In genomic region chr11:1837171-1838076, GRCh38 we compare ENCODE assay signal across 8 cellular contexts. TPM values are rescaled to one million over a fixed set of nuclear protein-coding genes. Genes with fewer than 3 reads are reported as not detected.
DNase-seq lines count a peak whose midpoint lies in the region; ATAC-seq and TF ChIP-seq lines count a peak whose summit lies in the region.

No MANE protein-coding gene starts in this region.

- H3K27ac Mint-ChIP-seq in glutamatergic neuron (ENCODE audit: unreplicated experiment): no peak overlapping the region

- TF ChIP-seq CTCF in glutamatergic neuron (IDR thresholded peaks at IDR 0.05; ENCODE audit: partially characterized antibody, unreplicated experiment): peak; percentile 84

- H3K27ac ChIP-seq in skeletal muscle tissue (ENCODE audit: low read depth, low read length): peak overlapping the region; percentile 96

- H3K9me3 Mint-ChIP-seq in glutamatergic neuron (ENCODE audit: unreplicated experiment): no peaks in the 10 kb centered on the region

- H3K36me3 Mint-ChIP-seq in glutamatergic neuron (ENCODE audit: unreplicated experiment): no peaks in the 10 kb centered on the region

- H3K4me3 Mint-ChIP-seq in glutamatergic neuron (ENCODE audit: unreplicated experiment): no peak overlapping the region

- H3K4me1 Mint-ChIP-seq in glutamatergic neuron (ENCODE audit: low read depth, unreplicated experiment): no peaks in the 10 kb centered on the region

- H3K9me3 ChIP-seq in skeletal muscle tissue (ENCODE audit: control insufficient read depth in 3 of 3, low read length in 3 of 3): no peaks in the 10 kb centered on the region

- peaks cover 5% of the 10 kb centered on the region for H3K27me3 Mint-ChIP-seq in glutamatergic neuron (ENCODE audit: unreplicated experiment)

- no peak overlapping the region for H3K4me3 ChIP-seq in skeletal muscle tissue (ENCODE audit: low read length in 3 of 3)

- peaks cover 15 to 50% (median 23%) of the 10 kb centered on the region in 3 donors for H3K4me1 ChIP-seq in skeletal muscle tissue (ENCODE audit: control insufficient read depth in 3 of 3, insufficient read depth in 3 of 3, low read length in 3 of 3)

- peak overlapping the region; percentile 20 to 74 (median 60) for H3K9ac ChIP-seq in skeletal muscle tissue (ENCODE audit: low read depth in 1 of 3, low read length in 3 of 3)

- H3K36me3 ChIP-seq in skeletal muscle tissue (ENCODE audit: control insufficient read depth in 3 of 3, insufficient read depth in 3 of 3, low read length in 3 of 3): peaks cover 3 to 5% (median 5%) of the 10 kb centered on the region in 3 donors

- peak; percentile 51 for ATAC-seq in HG03045 (IDR thresholded peaks at IDR 0.05; ENCODE audit: unreplicated experiment)
- ATAC-seq in HG02763 (IDR thresholded peaks at IDR 0.05; ENCODE audit: unreplicated experiment): no peak

- DNase-seq in NCI-H2196 (lab: John Stamatoyannopoulos, UW; ENCODE audit: unreplicated experiment) (peak; percentile 33), NCI-H2196 treated with DMSO at 0.1 percent for 48 hours (lab: John Stamatoyannopoulos, UW; ENCODE audit: unreplicated experiment) (no peak), RPMI8226 (peak; percentile 77), glutamatergic neuron (peak; percentile 83)
- peak; percentile 66 for DNase-seq in activated effector memory CD4-positive, alpha-beta T cell treated with Interleukin-2 at 50 U/mL for 16 hours

- H3K27me3 ChIP-seq in skeletal muscle tissue (ENCODE audit: control insufficient read depth in 3 of 3, insufficient read depth in 3 of 3, low read length in 3 of 3): peaks cover 0 to 2% (median 0%) of the 10 kb centered on the region in 3 donors

RNA-seq across cellular contexts. Expression of gene TNNI2, which starts 1.4 kb away (rescaled TPM):
- total RNA-seq in glutamatergic neuron (ENCODE audit: unreplicated experiment) (not detected), skeletal muscle tissue (2,937 TPM)

RNA-seq across cellular contexts. Expression of gene SYT8, which starts 2.6 kb away (rescaled TPM):
- total RNA-seq in glutamatergic neuron (ENCODE audit: unreplicated experiment) (not detected), skeletal muscle tissue (not detected)

RNA-seq across cellular contexts. Expression of gene LSP1, which starts 15.5 kb away (rescaled TPM):
- 2.5 TPM for total RNA-seq in glutamatergic neuron (ENCODE audit: unreplicated experiment)
- 29.2 TPM for total RNA-seq in skeletal muscle tissue

RNA-seq across cellular contexts. Expression of gene PRR33, which starts 54.3 kb away (rescaled TPM):
- not detected for total RNA-seq in glutamatergic neuron (ENCODE audit: unreplicated experiment)
- total RNA-seq in skeletal muscle tissue: 1.0 TPM

Comparison
In these comparisons a context has a peak if more than half of its experiments do, and no peak if none do; other contexts are left out.
1. RNA of gene TNNI2, which starts 1.4 kb away (total RNA-seq): 2,937 TPM in skeletal muscle tissue (single experiment); not detected in glutamatergic neuron (single experiment); every median in the first group is over 1,000 times any median in the second.